8 cellular contexts compared by ENCODE assay signal in the genomic region with DNA sequence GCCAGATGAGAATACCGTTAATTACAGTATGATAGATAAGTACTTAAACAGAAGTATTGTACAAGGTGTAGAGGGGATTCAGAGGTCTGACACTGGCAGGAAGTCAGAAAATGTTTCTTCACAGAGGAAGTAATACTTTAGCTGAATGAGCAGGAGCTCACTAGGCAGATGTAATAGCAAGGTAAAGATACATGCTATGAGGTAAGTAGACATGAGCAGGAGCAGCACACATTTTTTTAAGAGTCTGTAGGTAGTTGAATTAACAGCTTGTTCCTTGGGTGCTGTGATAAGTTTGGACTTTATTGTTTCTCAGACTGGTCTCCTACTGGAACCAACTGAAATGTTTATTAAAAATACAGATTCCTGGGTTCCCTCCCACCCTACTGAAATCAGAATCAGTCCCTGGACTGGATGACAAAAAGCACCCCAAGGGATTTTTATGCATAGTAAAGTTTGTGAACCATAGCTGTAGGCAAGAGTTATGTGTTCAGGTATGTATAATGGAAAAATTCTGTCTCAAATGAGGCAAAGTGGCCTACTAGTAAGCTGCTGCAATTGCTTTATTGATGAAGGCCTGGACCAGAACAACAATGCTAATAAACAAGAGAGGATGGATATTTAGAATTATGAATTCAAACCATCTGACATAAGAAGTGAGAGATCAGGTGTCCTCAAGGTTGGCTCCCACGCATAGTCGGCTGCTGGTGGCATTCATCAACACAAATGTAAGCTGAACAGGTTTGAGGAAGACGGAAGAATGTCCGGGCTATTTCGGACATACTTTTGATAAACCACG. TPM values are rescaled to one million over a fixed set of nuclear protein-coding genes. Genes with fewer than 3 reads are reported as not detected.
A peak's percentile ranks its signal among the peaks of the same experiment; 100 is the strongest.
DNase-seq lines count a peak whose midpoint lies in the region; TF ChIP-seq lines count a peak whose summit lies in the region.

No MANE protein-coding gene starts in this region.

- H3K4me1 Mint-ChIP-seq in neural crest cell = peaks cover 29% of the 10 kb centered on the region

- H3K9me3 Mint-ChIP-seq in neural crest cell = no peaks in the 10 kb centered on the region

- H3K27ac ChIP-seq in duodenal mucosa (ENCODE audit: low read depth, low read length) = peak overlapping the region; percentile 83

- H3K4me1 ChIP-seq in duodenal mucosa (ENCODE audit: control insufficient read depth in 1 of 2, insufficient read depth in 2 of 2, low read length in 2 of 2) = peaks cover 41 to 55% of the 10 kb centered on the region in 2 donors

- DNase-seq in NCI-H82 (lab: John Stamatoyannopoulos, UW) (peak; percentile 53), NCI-H82 treated with DMSO at 0.1 percent for 48 hours (lab: John Stamatoyannopoulos, UW; ENCODE audit: unreplicated experiment) (no peak), RKO (ENCODE audit: low spot score) (peak; percentile 38), neural crest cell (ENCODE audit: low read depth, low spot score) (no peak), COR-L47 (lab: John Stamatoyannopoulos, UW) (no peak), amniotic stem cell (lab: John Stamatoyannopoulos, UW) (no peak), LoVo (ENCODE audit: low spot score) (no peak)

- no peak overlapping the region for H3K27ac Mint-ChIP-seq in neural crest cell (ENCODE audit: unreplicated experiment)

- H3K27me3 Mint-ChIP-seq in neural crest cell (ENCODE audit: low read depth) = no peaks in the 10 kb centered on the region

- peak overlapping the region; percentile 98 for H3K4me3 Mint-ChIP-seq in neural crest cell

- H3K9me3 ChIP-seq in duodenal mucosa (ENCODE audit: control insufficient read depth in 1 of 2, low read length in 2 of 2) = no peaks in the 10 kb centered on the region

- H3K4me3 ChIP-seq in duodenal mucosa (ENCODE audit: low read depth in 1 of 2, low read length in 2 of 2) = peak overlapping the region; percentile 89 to 96

- no peaks in the 10 kb centered on the region for H3K27me3 ChIP-seq in duodenal mucosa (ENCODE audit: control insufficient read depth in 1 of 2, insufficient read depth in 2 of 2, low read length in 2 of 2)

- peaks cover 0 to 36% of the 10 kb centered on the region in 2 donors for H3K36me3 ChIP-seq in duodenal mucosa (ENCODE audit: control insufficient read depth in 1 of 2, insufficient read depth in 2 of 2, low read length in 2 of 2)

- peaks cover 7% of the 10 kb centered on the region for H3K36me3 Mint-ChIP-seq in neural crest cell (ENCODE audit: low read depth)

- TF ChIP-seq CTCF in neural crest cell (conservative IDR thresholded peaks at IDR 0.05) = no peak

- peak overlapping the region; percentile 95 to 96 for H3K9ac ChIP-seq in duodenal mucosa (ENCODE audit: low read depth in 1 of 2, low read length in 2 of 2)

RNA-seq across cellular contexts. Expression of gene AP4B1, which starts 0.9 kb away (rescaled TPM):
- 23.6 and 25.3 TPM in 2 replicates for total RNA-seq in neural crest cell

RNA-seq across cellular contexts. Expression of gene DCLRE1B, which starts 1.4 kb away (rescaled TPM):
- total RNA-seq in neural crest cell = 21.4 and 21.5 TPM in 2 replicates

RNA-seq across cellular contexts. Expression of gene BCL2L15, which starts 16.3 kb away (rescaled TPM):
- 0.71 and 0.84 TPM in 2 replicates for total RNA-seq in neural crest cell

RNA-seq across cellular contexts. Expression of gene HIPK1, which starts 25.4 kb away (rescaled TPM):
- 53.4 and 57.7 TPM in 2 replicates for total RNA-seq in neural crest cell

RNA-seq across cellular contexts. Expression of gene PTPN22, which starts 32.2 kb away (rescaled TPM):
- total RNA-seq in neural crest cell = not detected in 2 replicates

Comparison
In these comparisons a context has a peak if more than half of its experiments do, and no peak if none do; other contexts are left out.
1. DNase-seq: peak in NCI-H82 (single experiment) and RKO (single experiment); none in NCI-H82 treated with DMSO at 0.1 percent for 48 hours (single experiment), neural crest cell (single experiment), COR-L47 (single experiment), amniotic stem cell (single experiment) and LoVo (single experiment).